Comparison of ENCODE assay signal across 15 cellular contexts in the genomic region with DNA sequence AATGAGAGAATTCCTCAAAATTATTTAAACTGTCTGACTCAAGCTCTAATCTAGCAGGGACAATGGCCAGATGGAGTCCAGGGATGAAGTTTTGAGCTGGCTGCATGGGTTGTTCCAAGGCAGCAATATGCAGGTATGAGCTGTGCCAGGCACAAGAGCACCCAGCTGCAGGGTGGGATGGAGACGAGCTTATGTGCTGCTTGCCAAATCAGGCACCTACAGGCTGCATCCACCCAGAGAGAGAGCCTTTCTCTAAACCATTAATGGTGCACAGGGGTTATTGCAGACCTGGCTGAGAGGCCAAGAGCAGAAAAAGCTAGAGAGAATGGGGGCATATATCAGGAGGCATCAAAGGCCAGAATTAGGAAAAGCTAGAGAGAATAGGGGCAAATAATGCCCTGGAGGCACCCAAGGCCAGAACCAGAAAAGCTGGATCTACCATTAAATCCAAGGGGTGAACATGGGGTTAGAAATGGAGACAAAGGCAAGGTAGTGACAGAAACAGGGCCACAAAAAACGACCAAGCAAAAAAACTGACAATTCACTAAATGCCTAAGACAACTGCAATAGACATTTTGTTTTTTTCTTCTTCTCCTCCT. TPM values are rescaled to one million over a fixed set of nuclear protein-coding genes. Genes with fewer than 3 reads are reported as not detected.
DNase-seq lines count a peak whose midpoint lies in the region; ATAC-seq, FAIRE-seq and TF ChIP-seq lines count a peak whose summit lies in the region.
"Had no signal": no experiment of that assay in that cellular context is flagged by ENCODE, and none has a peak within 500 bp of the region (broad histone marks: within the 10 kb centered on the region; RNA-seq: fewer than 3 reads in every experiment).

No MANE protein-coding gene starts in this region.

- dilution Hi-C loops in keratinocyte (cut with MboI; ENCODE audit: extremely low pct_ligation_motif_present, low sequenced_read_pairs): no loop called here

- no peak for DNase-seq in activated naive CD4-positive, alpha-beta T cell treated with anti-CD3 and anti-CD28 coated beads, Interleukin-2, amount 10 ng/mL, durations not matched to agents 7 days and 5 days
- no peak for DNase-seq in activated naive CD4-positive, alpha-beta T cell treated with Interleukin-2 at 50 U/mL for 16 hours
- no peak for DNase-seq in activated CD4-positive, alpha-beta memory T cell treated with anti-CD3 and anti-CD28 coated beads, Interleukin-2, amount 10 ng/mL, durations not matched to agents 7 days and 5 days
- DNase-seq in keratinocyte (ENCODE audit: low read depth, low spot score) (no peak), upper lobe of right lung (no peak), ACHN (no peak), occipital lobe (lab: John Stamatoyannopoulos, UW) (no peak)
- DNase-seq: DND-41, dorsolateral prefrontal cortex, midbrain, SJCRH30 had no signal

- H3K27me3 ChIP-seq in keratinocyte (ENCODE audit: control insufficient read depth, extremely low read depth, insufficient read depth, low read length): no peaks in the 10 kb centered on the region
- H3K27me3 ChIP-seq in upper lobe of right lung: no peaks in the 10 kb centered on the region
- H3K27me3 ChIP-seq: dorsolateral prefrontal cortex, SJCRH30, thyroid gland had no signal

- POLR2A ChIA-PET in activated CD4-positive, alpha-beta memory T cell treated with anti-CD3 and anti-CD28 coated beads, Interleukin-2, amount 10 ng/mL, durations not matched to agents 7 days and 5 days (lab: Charles Lee): interaction anchor here (1.6 kb wide), 2 partner anchors 31 to 64 kb away, joined by 4 to 5 read pairs; partner anchors contain the start of gene KRTAP16-1

- peak overlapping the region; percentile 24 for H3K9ac ChIP-seq in keratinocyte (ENCODE audit: control insufficient read depth, extremely low read depth, insufficient read depth, low read length)

- ATAC-seq in upper lobe of right lung: no peak
- ATAC-seq in GM19328 (IDR thresholded peaks at IDR 0.05; ENCODE audit: unreplicated experiment): no peak

- peaks cover 19% of the 10 kb centered on the region for H3K36me3 Mint-ChIP-seq in activated naive CD4-positive, alpha-beta T cell treated with anti-CD3 and anti-CD28 coated beads, Interleukin-2, amount 10 ng/mL, durations not matched to agents 7 days and 5 days
- peaks cover 15% of the 10 kb centered on the region for H3K36me3 Mint-ChIP-seq in activated CD4-positive, alpha-beta memory T cell treated with anti-CD3 and anti-CD28 coated beads, Interleukin-2, amount 10 ng/mL, durations not matched to agents 7 days and 5 days (ENCODE audit: low read depth)

- H3K4me2 ChIP-seq in keratinocyte (ENCODE audit: control insufficient read depth, extremely low read depth, insufficient read depth, low read depth, low read length): peak overlapping the region; percentile 40

- CTCF ChIA-PET in activated naive CD4-positive, alpha-beta T cell treated with anti-CD3 and anti-CD28 coated beads, Interleukin-2, amount 10 ng/mL, durations not matched to agents 7 days and 5 days (lab: Charles Lee): interaction anchor here (1.0 to 1.1 kb wide), 2 partner anchors 158 to 309 kb away, joined by 3 to 4 read pairs; no protein-coding TSS in a partner anchor
- CTCF ChIA-PET in activated CD4-positive, alpha-beta memory T cell treated with anti-CD3 and anti-CD28 coated beads, Interleukin-2, amount 10 ng/mL, durations not matched to agents 7 days and 5 days (lab: Charles Lee): interaction anchor here (2.2 to 2.4 kb wide), 2 partner anchors 10 to 17 kb away, joined by 9 to 14 read pairs; no protein-coding TSS in a partner anchor

- H2AFZ ChIP-seq in keratinocyte (ENCODE audit: control insufficient read depth, low read length): no peak overlapping the region

- peaks cover 73% of the 10 kb centered on the region for H3K4me1 Mint-ChIP-seq in activated naive CD4-positive, alpha-beta T cell treated with anti-CD3 and anti-CD28 coated beads, Interleukin-2, amount 10 ng/mL, durations not matched to agents 7 days and 5 days
- peaks cover 52% of the 10 kb centered on the region for H3K4me1 Mint-ChIP-seq in activated CD4-positive, alpha-beta memory T cell treated with anti-CD3 and anti-CD28 coated beads, Interleukin-2, amount 10 ng/mL, durations not matched to agents 7 days and 5 days

- TF ChIP-seq CTCF in keratinocyte (optimal IDR thresholded peaks at IDR 0.05 in 1 of 3, IDR thresholded peaks at IDR 0.05 in 1 of 3, conservative IDR thresholded peaks at IDR 0.05 in 1 of 3; ENCODE audit: extremely low read depth in 1 of 3, insufficient read depth in 2 of 3, low read length in 3 of 3): no peak
- TF ChIP-seq CTCF in upper lobe of right lung (IDR thresholded peaks at IDR 0.05): no peak

- H3K4me3 ChIP-seq in keratinocyte (ENCODE audit: control insufficient read depth in 2 of 3, extremely low read depth in 1 of 3, insufficient read depth in 2 of 3, low read depth in 1 of 3, low read length in 3 of 3) (peak overlapping the region in 1 of 3 experiments; percentile 9), upper lobe of right lung (no peak overlapping the region)
- H3K4me3 ChIP-seq: dorsolateral prefrontal cortex, SJCRH30, thyroid gland had no signal

- H3K4me3 Mint-ChIP-seq in activated naive CD4-positive, alpha-beta T cell treated with anti-CD3 and anti-CD28 coated beads, Interleukin-2, amount 10 ng/mL, durations not matched to agents 7 days and 5 days: no peak overlapping the region
- no peak overlapping the region for H3K4me3 Mint-ChIP-seq in activated CD4-positive, alpha-beta memory T cell treated with anti-CD3 and anti-CD28 coated beads, Interleukin-2, amount 10 ng/mL, durations not matched to agents 7 days and 5 days

- peak overlapping the region; percentile 88 for H3K27ac Mint-ChIP-seq in activated naive CD4-positive, alpha-beta T cell treated with anti-CD3 and anti-CD28 coated beads, Interleukin-2, amount 10 ng/mL, durations not matched to agents 7 days and 5 days
- peak overlapping the region; percentile 86 for H3K27ac Mint-ChIP-seq in activated CD4-positive, alpha-beta memory T cell treated with anti-CD3 and anti-CD28 coated beads, Interleukin-2, amount 10 ng/mL, durations not matched to agents 7 days and 5 days

- H4K20me1 ChIP-seq in keratinocyte (ENCODE audit: control insufficient read depth, extremely low read depth, insufficient read depth, low read length): no peaks in the 10 kb centered on the region

- intact Hi-C loops in upper lobe of right lung (cut with DNase I): no loop called here

- H3K27me3 Mint-ChIP-seq in activated naive CD4-positive, alpha-beta T cell treated with anti-CD3 and anti-CD28 coated beads, Interleukin-2, amount 10 ng/mL, durations not matched to agents 7 days and 5 days: peaks cover 17% of the 10 kb centered on the region
- H3K27me3 Mint-ChIP-seq in activated CD4-positive, alpha-beta memory T cell treated with anti-CD3 and anti-CD28 coated beads, Interleukin-2, amount 10 ng/mL, durations not matched to agents 7 days and 5 days: peaks cover 18% of the 10 kb centered on the region

- H3K4me1 ChIP-seq in keratinocyte (ENCODE audit: control insufficient read depth, extremely low read depth, insufficient read depth, low read length) (peaks cover 15% of the 10 kb centered on the region), upper lobe of right lung (peaks cover 20% of the 10 kb centered on the region)
- H3K4me1 ChIP-seq: thyroid gland had no signal

- peak; percentile 23 for FAIRE-seq in keratinocyte (lab: Jason Lieb, UNC)

- H3K36me3 ChIP-seq in keratinocyte (ENCODE audit: control insufficient read depth in 2 of 2, extremely low read depth in 1 of 2, insufficient read depth in 2 of 2, low read length in 2 of 2) (no peaks in the 10 kb centered on the region), upper lobe of right lung (no peaks in the 10 kb centered on the region)
- H3K36me3 ChIP-seq: SJCRH30, thyroid gland had no signal

- H3K9me3 Mint-ChIP-seq in activated naive CD4-positive, alpha-beta T cell treated with anti-CD3 and anti-CD28 coated beads, Interleukin-2, amount 10 ng/mL, durations not matched to agents 7 days and 5 days: peaks cover 23% of the 10 kb centered on the region
- peaks cover 19% of the 10 kb centered on the region for H3K9me3 Mint-ChIP-seq in activated CD4-positive, alpha-beta memory T cell treated with anti-CD3 and anti-CD28 coated beads, Interleukin-2, amount 10 ng/mL, durations not matched to agents 7 days and 5 days

- H3K9me1 ChIP-seq in keratinocyte (ENCODE audit: control insufficient read depth, extremely low read depth, insufficient read depth, low read length): no peaks in the 10 kb centered on the region

- H3K27ac ChIP-seq in keratinocyte (ENCODE audit: control insufficient read depth, insufficient read depth, low read length) (peak overlapping the region; percentile 43), upper lobe of right lung (peak overlapping the region; percentile 45)
- H3K27ac ChIP-seq: dorsolateral prefrontal cortex, SJCRH30, thyroid gland had no signal

- H3K9me3 ChIP-seq in keratinocyte (ENCODE audit: control insufficient read depth, low read depth, low read length): no peaks in the 10 kb centered on the region
- H3K9me3 ChIP-seq in upper lobe of right lung: no peaks in the 10 kb centered on the region
- H3K9me3 ChIP-seq: SJCRH30, thyroid gland had no signal

- H3K79me2 ChIP-seq in keratinocyte (ENCODE audit: control insufficient read depth, insufficient read depth, low read length): no peaks in the 10 kb centered on the region

- in situ Hi-C loops in ACHN (cut with HindIII; ENCODE audit: low pct_ligation_motif_present, low pct_unique_long_range_greater_than_20kb, low sequenced_read_pairs): no loop called here

RNA-seq across cellular contexts. Expression of gene KRT33A, which starts 11.0 kb away (rescaled TPM):
- total RNA-seq in activated CD4-positive, alpha-beta memory T cell treated with anti-CD3 and anti-CD28 coated beads, Interleukin-2, amount 10 ng/mL, durations not matched to agents 7 days and 5 days: not detected
- polyA plus RNA-seq in keratinocyte: 0.14 TPM in 1 of 3 replicates, not detected in the others
- not detected for polyA plus RNA-seq in keratinocyte (2011; ENCODE audit: low read depth)
- polyA plus RNA-seq in keratinocyte (2011; cell fraction: cytosol; rRNA removed): 0.10 and 0.15 TPM in 2 replicates
- 0.09 TPM in 1 of 2 replicates, not detected in the other for polyA plus RNA-seq in keratinocyte (2011; cell fraction: nucleus; rRNA removed)
- polyA plus RNA-seq in keratinocyte (2012; ENCODE audit: low replicate concordance): not detected in 2 replicates
- polyA minus RNA-seq in keratinocyte: not detected in 3 replicates
- not detected for polyA minus RNA-seq in keratinocyte (2011; cell fraction: cytosol; rRNA and poly(A)+ RNA removed)
- polyA minus RNA-seq in keratinocyte (2011; cell fraction: nucleus; rRNA and poly(A)+ RNA removed): not detected in 2 replicates
- not detected for total RNA-seq in upper lobe of right lung
- total RNA-seq in occipital lobe: not detected
- total RNA-seq: dorsolateral prefrontal cortex, fibroblast of villous mesenchyme, posterior vena cava, SJCRH30, thyroid gland had no signal

RNA-seq across cellular contexts. Expression of gene KRTAP17-1, which starts 24.2 kb away (rescaled TPM):
- total RNA-seq in activated CD4-positive, alpha-beta memory T cell treated with anti-CD3 and anti-CD28 coated beads, Interleukin-2, amount 10 ng/mL, durations not matched to agents 7 days and 5 days: not detected
- polyA plus RNA-seq in keratinocyte: not detected in 3 replicates
- not detected for polyA plus RNA-seq in keratinocyte (2011; ENCODE audit: low read depth)
- polyA plus RNA-seq in keratinocyte (2011; cell fraction: cytosol; rRNA removed): not detected in 2 replicates
- not detected in 2 replicates for polyA plus RNA-seq in keratinocyte (2011; cell fraction: nucleus; rRNA removed)
- polyA plus RNA-seq in keratinocyte (2012; ENCODE audit: low replicate concordance): not detected in 2 replicates
- not detected in 3 replicates for polyA minus RNA-seq in keratinocyte
- not detected for polyA minus RNA-seq in keratinocyte (2011; cell fraction: cytosol; rRNA and poly(A)+ RNA removed)
- not detected in 2 replicates for polyA minus RNA-seq in keratinocyte (2011; cell fraction: nucleus; rRNA and poly(A)+ RNA removed)
- total RNA-seq in upper lobe of right lung (not detected), occipital lobe (not detected)
- total RNA-seq: dorsolateral prefrontal cortex, fibroblast of villous mesenchyme, posterior vena cava, SJCRH30, thyroid gland had no signal

RNA-seq across cellular contexts. Expression of gene KRT33B, which starts 29.9 kb away (rescaled TPM):
- total RNA-seq in activated CD4-positive, alpha-beta memory T cell treated with anti-CD3 and anti-CD28 coated beads, Interleukin-2, amount 10 ng/mL, durations not matched to agents 7 days and 5 days: not detected
- 0.18 to 0.33 TPM (median 0.21 TPM) in 3 replicates for polyA plus RNA-seq in keratinocyte
- polyA plus RNA-seq in keratinocyte (2011; ENCODE audit: low read depth): 0.32 TPM
- 0.11 and 0.34 TPM in 2 replicates for polyA plus RNA-seq in keratinocyte (2011; cell fraction: cytosol; rRNA removed)
- 0.11 and 0.13 TPM in 2 replicates for polyA plus RNA-seq in keratinocyte (2011; cell fraction: nucleus; rRNA removed)
- 0.26 and 0.80 TPM in 2 replicates for polyA plus RNA-seq in keratinocyte (2012; ENCODE audit: low replicate concordance)
- polyA minus RNA-seq in keratinocyte: 0.33 to 0.35 TPM in 2 of 3 replicates, not detected in the other
- polyA minus RNA-seq in keratinocyte (2011; cell fraction: cytosol; rRNA and poly(A)+ RNA removed): not detected
- 0.32 TPM in 1 of 2 replicates, not detected in the other for polyA minus RNA-seq in keratinocyte (2011; cell fraction: nucleus; rRNA and poly(A)+ RNA removed)
- not detected for total RNA-seq in upper lobe of right lung
- not detected for total RNA-seq in occipital lobe
- total RNA-seq: posterior vena cava, SJCRH30, thyroid gland had no signal

RNA-seq across cellular contexts. Expression of gene KRTAP16-1, which starts 30.6 kb away (rescaled TPM):
- total RNA-seq in activated CD4-positive, alpha-beta memory T cell treated with anti-CD3 and anti-CD28 coated beads, Interleukin-2, amount 10 ng/mL, durations not matched to agents 7 days and 5 days: under 1 TPM in 1 of 2 experiments, not detected in 1; 0.13 TPM
- not detected in 3 replicates for polyA plus RNA-seq in keratinocyte
- polyA plus RNA-seq in keratinocyte (2011; ENCODE audit: low read depth): not detected
- polyA plus RNA-seq in keratinocyte (2011; cell fraction: cytosol; rRNA removed): not detected in 2 replicates
- polyA plus RNA-seq in keratinocyte (2011; cell fraction: nucleus; rRNA removed): not detected in 2 replicates
- polyA plus RNA-seq in keratinocyte (2012; ENCODE audit: low replicate concordance): not detected in 2 replicates
- not detected in 3 replicates for polyA minus RNA-seq in keratinocyte
- polyA minus RNA-seq in keratinocyte (2011; cell fraction: cytosol; rRNA and poly(A)+ RNA removed): not detected
- not detected in 2 replicates for polyA minus RNA-seq in keratinocyte (2011; cell fraction: nucleus; rRNA and poly(A)+ RNA removed)
- total RNA-seq in upper lobe of right lung (not detected), occipital lobe (not detected)
- total RNA-seq: dorsolateral prefrontal cortex, fibroblast of villous mesenchyme, posterior vena cava, SJCRH30, thyroid gland had no signal

RNA-seq across cellular contexts. Expression of gene KRTAP29-1, which starts 37.0 kb away (rescaled TPM):
- total RNA-seq in activated CD4-positive, alpha-beta memory T cell treated with anti-CD3 and anti-CD28 coated beads, Interleukin-2, amount 10 ng/mL, durations not matched to agents 7 days and 5 days: not detected
- not detected in 3 replicates for polyA plus RNA-seq in keratinocyte
- not detected for polyA plus RNA-seq in keratinocyte (2011; ENCODE audit: low read depth)
- polyA plus RNA-seq in keratinocyte (2011; cell fraction: cytosol; rRNA removed): not detected in 2 replicates
- not detected in 2 replicates for polyA plus RNA-seq in keratinocyte (2011; cell fraction: nucleus; rRNA removed)
- not detected in 2 replicates for polyA plus RNA-seq in keratinocyte (2012; ENCODE audit: low replicate concordance)
- polyA minus RNA-seq in keratinocyte: not detected in 3 replicates
- not detected for polyA minus RNA-seq in keratinocyte (2011; cell fraction: cytosol; rRNA and poly(A)+ RNA removed)
- polyA minus RNA-seq in keratinocyte (2011; cell fraction: nucleus; rRNA and poly(A)+ RNA removed): not detected in 2 replicates
- total RNA-seq in upper lobe of right lung: not detected
- not detected for total RNA-seq in occipital lobe
- total RNA-seq: dorsolateral prefrontal cortex, fibroblast of villous mesenchyme, posterior vena cava, SJCRH30, thyroid gland had no signal
